ENCODE assay signal across 8 cellular contexts in the genomic region with DNA sequence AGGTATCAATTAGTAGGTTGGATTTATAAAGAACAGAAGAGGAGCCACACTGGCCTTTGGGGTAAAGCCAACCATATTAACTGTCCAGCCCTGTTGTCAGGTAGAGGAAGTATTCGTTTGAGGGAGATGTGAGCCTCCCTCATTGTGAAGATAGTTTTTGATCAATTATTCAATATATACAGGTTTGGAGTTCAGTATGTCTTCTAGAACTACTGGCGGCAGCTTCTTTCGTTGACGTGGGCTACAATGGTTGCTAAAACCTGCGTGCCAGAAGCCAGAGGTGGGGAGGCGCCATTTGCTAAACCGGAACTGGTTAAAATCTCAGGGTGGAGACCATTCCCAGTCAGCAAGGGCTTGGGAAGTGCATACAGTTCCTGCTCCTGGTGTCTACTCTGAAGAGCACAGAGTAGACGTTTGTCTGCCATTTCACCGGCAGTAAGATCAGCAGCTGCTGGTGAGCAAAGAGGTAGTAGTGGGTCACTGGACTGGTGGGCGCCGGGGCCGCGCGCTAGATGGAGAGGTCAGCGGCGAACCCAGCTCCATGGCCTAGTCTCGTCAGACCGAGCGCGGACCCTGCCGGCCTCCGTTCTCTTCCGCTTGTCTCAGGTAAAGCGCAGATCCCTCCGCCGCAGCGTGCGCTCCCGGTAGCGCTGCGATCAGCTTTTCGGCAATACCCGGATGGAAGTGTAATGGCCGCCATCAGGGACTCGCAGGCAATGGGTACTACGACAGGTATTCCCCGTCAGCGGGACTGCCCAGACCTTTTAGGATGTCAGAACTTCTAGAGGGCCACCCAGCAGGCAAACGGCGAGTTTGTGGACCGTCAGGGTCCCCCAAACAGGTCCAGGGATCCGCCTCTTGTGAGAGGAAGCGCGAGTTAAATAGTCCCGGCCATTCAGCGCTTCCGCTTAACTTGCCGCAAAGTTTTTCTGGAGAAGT.
DNase-seq lines count a peak whose midpoint lies in the region; ATAC-seq and TF ChIP-seq lines count a peak whose summit lies in the region.

A gene with protein sequence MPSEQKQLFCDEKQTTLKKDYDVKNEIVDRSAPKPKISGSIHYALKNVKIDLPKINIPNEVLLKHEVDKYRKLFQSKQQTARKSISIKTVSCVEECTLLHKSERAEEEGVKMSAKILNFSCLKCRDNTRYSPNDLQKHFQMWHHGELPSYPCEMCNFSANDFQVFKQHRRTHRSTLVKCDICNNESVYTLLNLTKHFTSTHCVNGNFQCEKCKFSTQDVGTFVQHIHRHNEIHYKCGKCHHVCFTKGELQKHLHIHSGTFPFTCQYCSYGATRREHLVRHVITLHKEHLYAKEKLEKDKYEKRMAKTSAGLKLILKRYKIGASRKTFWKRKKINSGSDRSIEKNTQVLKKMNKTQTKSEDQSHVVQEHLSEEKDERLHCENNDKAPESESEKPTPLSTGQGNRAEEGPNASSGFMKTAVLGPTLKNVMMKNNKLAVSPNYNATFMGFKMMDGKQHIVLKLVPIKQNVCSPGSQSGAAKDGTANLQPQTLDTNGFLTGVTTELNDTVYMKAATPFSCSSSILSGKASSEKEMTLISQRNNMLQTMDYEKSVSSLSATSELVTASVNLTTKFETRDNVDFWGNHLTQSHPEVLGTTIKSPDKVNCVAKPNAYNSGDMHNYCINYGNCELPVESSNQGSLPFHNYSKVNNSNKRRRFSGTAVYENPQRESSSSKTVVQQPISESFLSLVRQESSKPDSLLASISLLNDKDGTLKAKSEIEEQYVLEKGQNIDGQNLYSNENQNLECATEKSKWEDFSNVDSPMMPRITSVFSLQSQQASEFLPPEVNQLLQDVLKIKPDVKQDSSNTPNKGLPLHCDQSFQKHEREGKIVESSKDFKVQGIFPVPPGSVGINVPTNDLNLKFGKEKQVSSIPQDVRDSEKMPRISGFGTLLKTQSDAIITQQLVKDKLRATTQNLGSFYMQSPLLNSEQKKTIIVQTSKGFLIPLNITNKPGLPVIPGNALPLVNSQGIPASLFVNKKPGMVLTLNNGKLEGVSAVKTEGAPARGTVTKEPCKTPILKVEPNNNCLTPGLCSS (N-terminal part only) (plus strand): TSS at position 911 of the 939 bp plus-strand sequence. CDS start 26,026 bp downstream, outside the sequence.

- peaks cover 13% of the 10 kb centered on the region for H3K9me3 Mint-ChIP-seq in nephron progenitor cell
- H3K9me3 Mint-ChIP-seq in stimulated activated naive CD8-positive, alpha-beta T cell treated with anti-CD3 and anti-CD28 coated beads, Interleukin-15, Interleukin-2, amounts not matched to agents 100 ng/mL and 50 ng/mL, for 24 hours = no peaks in the 10 kb centered on the region

- TF ChIP-seq CTCF in LNCaP clone FGC (IDR thresholded peaks at IDR 0.05; ENCODE audit: control insufficient read depth, extremely low read depth, insufficient read depth) (no peak), RWPE2 (IDR thresholded peaks at IDR 0.05; ENCODE audit: poor library complexity, severe bottlenecking) (no peak), nephron progenitor cell (IDR thresholded peaks at IDR 0.05) (no peak)

- H3K36me3 ChIP-seq in RWPE2 (ENCODE audit: low read depth) = peaks cover 22% of the 10 kb centered on the region

- peak within 1 kb of the TSS; percentile 100 for H3K27ac Mint-ChIP-seq in nephron progenitor cell
- H3K27ac Mint-ChIP-seq in stimulated activated naive CD8-positive, alpha-beta T cell treated with anti-CD3 and anti-CD28 coated beads, Interleukin-15, Interleukin-2, amounts not matched to agents 100 ng/mL and 50 ng/mL, for 24 hours = peak within 1 kb of the TSS; percentile 98

- peak; percentile 80 for ATAC-seq in RWPE2 (ENCODE audit: low read depth)

- peaks cover 17% of the 10 kb centered on the region for H3K27me3 Mint-ChIP-seq in nephron progenitor cell (ENCODE audit: low read depth, poor library complexity)
- peaks cover 37% of the 10 kb centered on the region for H3K27me3 Mint-ChIP-seq in stimulated activated naive CD8-positive, alpha-beta T cell treated with anti-CD3 and anti-CD28 coated beads, Interleukin-15, Interleukin-2, amounts not matched to agents 100 ng/mL and 50 ng/mL, for 24 hours

- peaks cover 36% of the 10 kb centered on the region for H3K4me1 ChIP-seq in RWPE2 (ENCODE audit: insufficient read depth, poor library complexity, severe bottlenecking)

- H3K4me1 Mint-ChIP-seq in nephron progenitor cell = peaks cover 40% of the 10 kb centered on the region
- H3K4me1 Mint-ChIP-seq in stimulated activated naive CD8-positive, alpha-beta T cell treated with anti-CD3 and anti-CD28 coated beads, Interleukin-15, Interleukin-2, amounts not matched to agents 100 ng/mL and 50 ng/mL, for 24 hours (ENCODE audit: low read depth) = peaks cover 27% of the 10 kb centered on the region

- peak within 1 kb of the TSS; percentile 92 for H3K27ac ChIP-seq in RWPE2 (ENCODE audit: poor library complexity, severe bottlenecking)

- H3K27me3 ChIP-seq in RWPE2 (ENCODE audit: insufficient read depth, poor library complexity, severe bottlenecking) = no peaks in the 10 kb centered on the region

- peak within 1 kb of the TSS; percentile 91 for H3K4me3 ChIP-seq in LNCaP clone FGC (ENCODE audit: low read depth, low read length)
- peak within 1 kb of the TSS; percentile 87 for H3K4me3 ChIP-seq in RWPE2 (ENCODE audit: severe bottlenecking)

- peak within 1 kb of the TSS; percentile 97 for H3K4me3 Mint-ChIP-seq in nephron progenitor cell
- peak within 1 kb of the TSS; percentile 89 for H3K4me3 Mint-ChIP-seq in stimulated activated naive CD8-positive, alpha-beta T cell treated with anti-CD3 and anti-CD28 coated beads, Interleukin-15, Interleukin-2, amounts not matched to agents 100 ng/mL and 50 ng/mL, for 24 hours

- peak; percentile 97 for DNase-seq in ELF-1 (ENCODE audit: low read depth, low spot score)
- DNase-seq in GOT3 (lab: John Stamatoyannopoulos, UW) = peak; percentile 71
- DNase-seq in LNCaP clone FGC (ENCODE audit: low read depth) = peak; percentile 97
- DNase-seq in RWPE2 (ENCODE audit: low spot score) = peak; percentile 93
- peak; percentile 85 for DNase-seq in activated effector memory CD4-positive, alpha-beta T cell treated with Interleukin-2 at 50 U/mL for 16 hours
- DNase-seq in fibroblast of the conjunctiva (ENCODE audit: low read depth) = peak; percentile 92
- peak; percentile 85 for DNase-seq in nephron progenitor cell

- no peaks in the 10 kb centered on the region for H3K9me3 ChIP-seq in RWPE2 (ENCODE audit: severe bottlenecking)

- H3K36me3 Mint-ChIP-seq in nephron progenitor cell (ENCODE audit: low read depth) = peaks cover 21% of the 10 kb centered on the region
- peaks cover 37% of the 10 kb centered on the region for H3K36me3 Mint-ChIP-seq in stimulated activated naive CD8-positive, alpha-beta T cell treated with anti-CD3 and anti-CD28 coated beads, Interleukin-15, Interleukin-2, amounts not matched to agents 100 ng/mL and 50 ng/mL, for 24 hours (ENCODE audit: low read depth)

Comparison
In these comparisons a context has a peak if more than half of its experiments do, and no peak if none do; other contexts are left out.
1. Peak in every context shown above with its lines: DNase-seq, ATAC-seq, H3K4me3 ChIP-seq and H3K27ac ChIP-seq.